7 cellular contexts compared by ENCODE assay signal in the genomic region with DNA sequence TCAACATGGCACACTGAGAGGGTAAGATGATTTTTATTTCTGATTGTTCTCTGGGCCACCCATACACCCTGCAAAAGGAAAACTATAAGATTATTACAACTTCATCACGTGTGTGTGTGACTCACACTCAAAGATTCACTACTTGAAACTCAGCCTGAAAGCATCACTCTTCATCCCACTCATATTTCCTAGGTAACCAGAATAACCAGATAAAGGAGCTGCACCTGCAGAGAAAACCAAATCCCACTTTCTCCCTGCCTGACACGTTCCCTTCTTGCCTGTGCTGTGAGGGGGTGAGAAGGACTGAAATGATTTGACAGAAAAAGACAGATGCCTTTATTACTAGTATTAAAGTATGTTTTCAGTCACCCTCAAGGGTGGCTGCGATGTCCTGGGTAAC.
A peak's percentile ranks its signal among the peaks of the same experiment; 100 is the strongest.
DNase-seq lines count a peak whose midpoint lies in the region; ATAC-seq lines count a peak whose summit lies in the region.

No MANE protein-coding gene starts in this region.

- peaks cover 0 to 27% (median 3%) of the 10 kb centered on the region in 4 donors for H3K4me1 Mint-ChIP-seq in naive thymus-derived CD8-positive, alpha-beta T cell

- ATAC-seq in GM19452 (IDR thresholded peaks at IDR 0.05; ENCODE audit: unreplicated experiment) (peak; percentile 68), HG02981 (IDR thresholded peaks at IDR 0.05; ENCODE audit: unreplicated experiment) (peak; percentile 64)
- ATAC-seq in naive thymus-derived CD8-positive, alpha-beta T cell = no peak

- H3K4me3 Mint-ChIP-seq in naive thymus-derived CD8-positive, alpha-beta T cell = no peak overlapping the region

- peak; percentile 5 for DNase-seq in activated naive CD8-positive, alpha-beta T cell treated with anti-CD3 and anti-CD28 coated beads, Interleukin-2, amount 50 U/mL, for 16 hours (ENCODE audit: low read depth, low spot score)
- DNase-seq in stimulated activated CD4-positive, alpha-beta T cell treated with anti-CD3 and anti-CD28 coated beads, Interleukin-12 subunit alpha, Interleukin-12 subunit beta, amount 100 ng/mL, for 4 hours = peak; percentile 42
- DNase-seq in COR-L47 (lab: John Stamatoyannopoulos, UW) = no peak
- no peak for DNase-seq in naive thymus-derived CD8-positive, alpha-beta T cell
- DNase-seq in mesenteric fat pad (ENCODE audit: low spot score) = no peak

- peak overlapping the region in 3 of 10 donors; percentile 1 to 16 (median 13) for H3K27ac Mint-ChIP-seq in naive thymus-derived CD8-positive, alpha-beta T cell

- no peaks in the 10 kb centered on the region for H3K9me3 Mint-ChIP-seq in naive thymus-derived CD8-positive, alpha-beta T cell

- H3K36me3 Mint-ChIP-seq in naive thymus-derived CD8-positive, alpha-beta T cell = peaks cover 0 to 4% (median 0%) of the 10 kb centered on the region in 3 donors

- H3K27me3 Mint-ChIP-seq in naive thymus-derived CD8-positive, alpha-beta T cell = no peaks in the 10 kb centered on the region

- POLR2A ChIA-PET in naive thymus-derived CD8-positive, alpha-beta T cell (lab: Charles Lee) = no interaction called here

Comparison
In these comparisons a context has a peak if more than half of its experiments do, and no peak if none do; other contexts are left out.
1. ATAC-seq: peak in GM19452 (single experiment) and HG02981 (single experiment); none in naive thymus-derived CD8-positive, alpha-beta T cell (0 of 2).
2. DNase-seq: peak in activated naive CD8-positive, alpha-beta T cell treated with anti-CD3 and anti-CD28 coated beads, Interleukin-2, amount 50 U/mL, for 16 hours (single experiment) and stimulated activated CD4-positive, alpha-beta T cell treated with anti-CD3 and anti-CD28 coated beads, Interleukin-12 subunit alpha, Interleukin-12 subunit beta, amount 100 ng/mL, for 4 hours (single experiment); none in COR-L47 (single experiment), naive thymus-derived CD8-positive, alpha-beta T cell (0 of 10) and mesenteric fat pad (single experiment).